ENCODE assay signal across 20 cellular contexts in the genomic region with DNA sequence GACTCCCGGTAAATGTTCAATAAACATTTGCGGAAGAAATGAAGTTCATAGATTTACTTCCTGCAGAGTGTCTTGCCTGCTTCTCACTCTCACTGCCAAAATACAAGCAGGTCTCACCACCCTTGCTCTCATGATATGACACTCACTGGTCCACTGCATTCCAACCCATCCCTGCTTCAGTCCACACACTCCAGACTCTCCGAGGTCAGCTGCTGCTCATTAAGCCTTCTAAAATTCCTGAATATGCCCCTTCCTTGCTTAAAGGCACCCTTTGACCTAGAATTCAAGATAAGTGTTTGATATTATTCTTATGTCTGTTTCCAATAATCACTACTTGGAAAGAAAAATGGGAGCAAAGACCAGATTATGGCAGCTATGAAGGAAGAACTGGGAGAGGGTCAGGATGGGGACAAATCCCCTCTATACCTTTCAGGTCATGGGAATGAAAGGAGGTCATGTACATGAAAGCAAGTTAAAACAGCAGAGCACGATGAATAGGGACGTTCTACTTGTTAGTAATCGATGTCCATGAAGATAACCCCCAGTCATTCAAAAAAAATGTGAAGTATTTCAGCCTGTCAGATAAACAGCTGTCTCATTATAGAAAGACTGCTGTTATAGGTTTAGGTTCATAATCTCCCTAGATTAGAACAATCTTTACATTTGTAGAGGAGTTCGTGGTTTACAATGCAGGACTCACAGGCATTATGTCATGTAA. TPM values are rescaled to one million over a fixed set of nuclear protein-coding genes. Genes with fewer than 3 reads are reported as not detected.
A peak's percentile ranks its signal among the peaks of the same experiment; 100 is the strongest.
DNase-seq lines count a peak whose midpoint lies in the region; ATAC-seq and TF ChIP-seq lines count a peak whose summit lies in the region.
"Had no signal": no experiment of that assay in that cellular context is flagged by ENCODE, and none has a peak within 500 bp of the region (broad histone marks: within the 10 kb centered on the region; RNA-seq: fewer than 3 reads in every experiment).

No MANE protein-coding gene starts in this region.

- H3K36me3 ChIP-seq in mammary epithelial cell (ENCODE audit: insufficient read depth, low read length), result no peaks in the 10 kb centered on the region
- no peaks in the 10 kb centered on the region for H3K36me3 ChIP-seq in mesenchymal stem cell (ENCODE audit: control insufficient read depth in 1 of 2, insufficient read depth in 2 of 2, low read depth in 1 of 2, low read length in 2 of 2)
- H3K36me3 ChIP-seq in effector memory CD4-positive, alpha-beta T cell (ENCODE audit: control insufficient read depth, insufficient read depth, low read length), result no peaks in the 10 kb centered on the region

- H3K27me3 ChIP-seq in mammary epithelial cell (ENCODE audit: insufficient read depth, low read length) (no peaks in the 10 kb centered on the region), mesenchymal stem cell (ENCODE audit: control insufficient read depth in 1 of 2, insufficient read depth in 1 of 2, low read length in 2 of 2) (peaks cover 0 to 4% of the 10 kb centered on the region in 2 experiments)
- H3K27me3 ChIP-seq in effector memory CD4-positive, alpha-beta T cell (replicated peaks; ENCODE audit: control insufficient read depth, insufficient read depth, low read length, poor library complexity, severe bottlenecking), result no peaks in the 10 kb centered on the region

- no peak for TF ChIP-seq EP300 in Ishikawa (IDR thresholded peaks at IDR 0.05; ENCODE audit: borderline replicate concordance)

- H3K4me3 ChIP-seq in mammary epithelial cell (replicated peaks in 1 of 3; ENCODE audit: insufficient read depth in 1 of 3, low read depth in 2 of 3, low read length in 3 of 3) (no peak overlapping the region), mesenchymal stem cell (ENCODE audit: insufficient read depth in 1 of 2, low read depth in 1 of 2, low read length in 2 of 2) (no peak overlapping the region)
- no peak overlapping the region for H3K4me3 ChIP-seq in effector memory CD4-positive, alpha-beta T cell (ENCODE audit: insufficient read depth, low read depth, low read length, poor library complexity, severe bottlenecking)
- H3K4me3 ChIP-seq: lung had no signal

- no TSS peak for BruUV-seq in mammary epithelial cell (replicated peaks; lab: Mats Ljungman, UMichigan)

- ATAC-seq in GM21526 (IDR thresholded peaks at IDR 0.05; ENCODE audit: low FRiP score, unreplicated experiment), result no peak
- ATAC-seq: esophagus mucosa; HCT116; stimulated activated naive CD8-positive, alpha-beta T cell treated with anti-CD3 and anti-CD28 coated beads, Interleukin-15, Interleukin-2, amounts not matched to agents 100 U/mL and 50 U/mL, for 24 hours had no signal

- H3K9me3 ChIP-seq in mammary epithelial cell (replicated peaks; ENCODE audit: insufficient read depth, low read length), result no peaks in the 10 kb centered on the region
- H3K9me3 ChIP-seq in mesenchymal stem cell (ENCODE audit: control insufficient read depth, low read length), result peaks cover 4% of the 10 kb centered on the region
- H3K9me3 ChIP-seq in effector memory CD4-positive, alpha-beta T cell (ENCODE audit: control insufficient read depth, low read length), result no peaks in the 10 kb centered on the region

- CTCF ChIA-PET in mammary epithelial cell (lab: Charles Lee; ENCODE audit: low non-redundant PET), result no interaction called here

- H3K4me2 ChIP-seq in mammary epithelial cell (ENCODE audit: insufficient read depth, low read depth, low read length), result peak overlapping the region; percentile 57
- no peak overlapping the region for H3K4me2 ChIP-seq in mesenchymal stem cell (ENCODE audit: low read length, poor library complexity, severe bottlenecking)

- in situ Hi-C loops in ACHN (cut with HindIII; ENCODE audit: low pct_ligation_motif_present, low pct_unique_long_range_greater_than_20kb, low sequenced_read_pairs), result no loop called here
- in situ Hi-C loops in mammary epithelial cell (cut with MboI; ENCODE audit: low sequenced_read_pairs in 2 of 2), result no loop called here

- H3K9ac ChIP-seq in mammary epithelial cell (ENCODE audit: insufficient read depth, low read length) (peak overlapping the region; percentile 6), mesenchymal stem cell (ENCODE audit: low read length) (peak overlapping the region; percentile 76)

- peak overlapping the region; percentile 69 for H4K91ac ChIP-seq in mesenchymal stem cell (ENCODE audit: low read length)

- no peak overlapping the region for H2BK120ac ChIP-seq in mesenchymal stem cell (ENCODE audit: low read depth, low read length)

- H2BK15ac ChIP-seq in mesenchymal stem cell (ENCODE audit: low read depth, poor library complexity, severe bottlenecking), result no peak overlapping the region

- H3K18ac ChIP-seq in mesenchymal stem cell (ENCODE audit: low read depth in 1 of 2, low read length in 2 of 2), result peak overlapping the region; percentile 45 to 54

- no peak for TF ChIP-seq CTCF in mammary epithelial cell (conservative IDR thresholded peaks at IDR 0.05 in 1 of 2, IDR thresholded peaks at IDR 0.05 in 1 of 2; ENCODE audit: extremely low read depth in 1 of 2, insufficient read depth in 1 of 2, low read depth in 1 of 2, low read length in 2 of 2)

- H3K23ac ChIP-seq in mesenchymal stem cell (ENCODE audit: low read length in 2 of 2), result no peak overlapping the region

- no peak overlapping the region for H2AK5ac ChIP-seq in mesenchymal stem cell (ENCODE audit: low read length, severe bottlenecking)

- H2BK12ac ChIP-seq in mesenchymal stem cell (ENCODE audit: low read length in 2 of 2), result peak overlapping the region in 1 of 2 experiments; percentile 12

- no peak overlapping the region for H2BK5ac ChIP-seq in mesenchymal stem cell (ENCODE audit: low read depth, low read length, poor library complexity, severe bottlenecking)

- peaks cover 62% of the 10 kb centered on the region for H3K4me1 ChIP-seq in mammary epithelial cell (ENCODE audit: insufficient read depth, low read length)
- H3K4me1 ChIP-seq in mesenchymal stem cell (ENCODE audit: control insufficient read depth, insufficient read depth, low read depth, low read length), result peaks cover 2% of the 10 kb centered on the region
- no peaks in the 10 kb centered on the region for H3K4me1 ChIP-seq in effector memory CD4-positive, alpha-beta T cell (ENCODE audit: control insufficient read depth, insufficient read depth, low read length, poor library complexity, severe bottlenecking)

- H4K8ac ChIP-seq in mesenchymal stem cell (ENCODE audit: low read length), result no peak overlapping the region

- no peaks in the 10 kb centered on the region for H4K20me1 ChIP-seq in mammary epithelial cell (ENCODE audit: insufficient read depth, low read length)

- no peaks in the 10 kb centered on the region for H3K79me1 ChIP-seq in mesenchymal stem cell (replicated peaks; ENCODE audit: low read length, poor library complexity, severe bottlenecking)

- TF ChIP-seq RAD21 in Ishikawa (IDR thresholded peaks at IDR 0.05; ENCODE audit: low read depth), result no peak

- H3K14ac ChIP-seq in mesenchymal stem cell (ENCODE audit: low read length in 2 of 2), result no peak overlapping the region

- 44% methylated on average over 7 of the region's 7 CpGs for whole genome bisulfite sequencing in mammary epithelial cell (ENCODE audit: low coverage, missing lambda C conversion rate)
- WGBS in mesenchymal stem cell, result 80% methylated on average over 2 of the region's 7 CpGs

- DNase-seq in ACHN (peak; percentile 54), mammary epithelial cell (peak; percentile 56), mesenchymal stem cell (peak; percentile 72), H4 (ENCODE audit: low spot score) (no peak), HT-29 (ENCODE audit: low spot score) (no peak)
- no peak for DNase-seq in effector memory CD4-positive, alpha-beta T cell
- DNase-seq: activated CD4-positive, alpha-beta T cell treated with anti-CD3 and anti-CD28 coated beads, Interleukin-2, amount 10 ng/mL, durations not matched to agents 24 days and 14 days; activated naive CD8-positive, alpha-beta T cell treated with anti-CD3 and anti-CD28 coated beads for 36 hours; activated T-cell treated with anti-CD3 and anti-CD28 coated beads, Interleukin-2, amount 50 U/mL, for 24 hours; Kasumi-1; NCI-H1694 treated with DMSO at 0.1 percent for 48 hours; NCI-H69; RPMI8226; stimulated activated naive CD8-positive, alpha-beta T cell treated with anti-CD3 and anti-CD28 coated beads, Interleukin-15, Interleukin-2, amounts not matched to agents 100 U/mL and 50 U/mL, for 24 hours; T-helper 2 cell had no signal

- H3K79me2 ChIP-seq in mammary epithelial cell (ENCODE audit: insufficient read depth, low read length), result no peaks in the 10 kb centered on the region

- H3K4ac ChIP-seq in mesenchymal stem cell (ENCODE audit: low read depth in 1 of 2, low read length in 2 of 2), result peak overlapping the region in 1 of 2 experiments; percentile 73

- H2AFZ ChIP-seq in mammary epithelial cell (ENCODE audit: low read depth, low read length) (peak overlapping the region; percentile 27), mesenchymal stem cell (ENCODE audit: low read depth, low read length) (no peak overlapping the region)

- intact Hi-C loops in mammary epithelial cell (cut with micrococcal nuclease), result no loop called here

- H3K27ac ChIP-seq in mammary epithelial cell (ENCODE audit: insufficient read depth, low read depth, low read length) (peak overlapping the region; percentile 84), mesenchymal stem cell (ENCODE audit: low read length, poor library complexity, severe bottlenecking) (no peak overlapping the region)
- no peak overlapping the region for H3K27ac ChIP-seq in effector memory CD4-positive, alpha-beta T cell (ENCODE audit: insufficient read depth, low read length, poor library complexity, severe bottlenecking)

- dilution Hi-C loops in mammary epithelial cell (cut with HindIII; ENCODE audit: low sequenced_read_pairs), result no loop called here

TF ChIP-seq in Ishikawa, 13 proteins besides CTCF, POLR2A, EP300 and RAD21:
- TF ChIP-seq YY1 (IDR thresholded peaks at IDR 0.05; ENCODE audit: low read depth) (no peak), CREB1 (IDR thresholded peaks at IDR 0.05; ENCODE audit: low read depth) (no peak), TEAD4 (IDR thresholded peaks at IDR 0.05) (0 out of 2 replicates have a peak, but pooled peaks have one; percentile 6)

RNA-seq across cellular contexts. Expression of gene NID2, which starts 10.5 kb away (rescaled TPM):
- 10 to 100 TPM in 1 of 2 donors, 1 to 10 TPM in 1; 4.8 to 17.2 TPM for total RNA-seq in mammary epithelial cell
- 20.6 TPM for polyA plus RNA-seq in mammary epithelial cell
- 36.6 TPM for polyA minus RNA-seq in mammary epithelial cell
- polyA plus RNA-seq in mesenchymal stem cell (2013, experiment 1 of 2), result 213 TPM
- polyA plus RNA-seq in mesenchymal stem cell (2013, experiment 2 of 2), result 208 TPM
- total RNA-seq in H4 (2014; rRNA removed; shearing (Covaris generic)), result 20.9 and 22.2 TPM in 2 replicates
- total RNA-seq in HT-29 (2014; rRNA removed; shearing (Covaris generic)), result 0.23 and 0.31 TPM in 2 replicates
- total RNA-seq: activated naive CD8-positive, alpha-beta T cell treated with anti-CD3 and anti-CD28 coated beads for 36 hours had no signal

Comparison
In these comparisons a context has a peak if more than half of its experiments do, and no peak if none do; other contexts are left out.
1. DNase-seq: peak in ACHN (single experiment), mammary epithelial cell (single experiment) and mesenchymal stem cell (single experiment); none in H4 (single experiment), effector memory CD4-positive, alpha-beta T cell (0 of 3) and HT-29 (single experiment).